In the genomic region with DNA sequence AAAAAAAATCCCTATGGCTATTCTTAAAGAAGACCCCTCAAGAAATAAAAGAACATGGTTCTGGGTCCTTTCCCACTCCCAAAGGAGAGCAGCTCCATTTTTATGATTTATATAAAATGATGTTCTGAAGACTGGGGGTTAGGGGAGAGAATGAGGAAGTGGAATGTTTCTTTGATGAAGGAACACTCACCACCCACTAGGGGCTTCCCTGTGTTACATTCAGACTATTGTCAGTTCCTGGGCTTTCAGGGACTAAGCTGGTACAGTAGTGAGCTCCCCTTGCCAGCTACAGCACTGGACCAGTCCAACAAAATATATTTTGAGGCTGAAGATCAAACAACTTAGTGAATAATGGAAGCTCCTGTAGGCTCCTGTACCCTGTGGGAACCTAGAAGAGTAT, we compare ENCODE assay signal across 14 cellular contexts.
A peak's percentile ranks its signal among the peaks of the same experiment; 100 is the strongest.
DNase-seq lines count a peak whose midpoint lies in the region; ATAC-seq and TF ChIP-seq lines count a peak whose summit lies in the region.
"Had no signal": no experiment of that assay in that cellular context is flagged by ENCODE, and none has a peak within 500 bp of the region (broad histone marks: within the 10 kb centered on the region; RNA-seq: fewer than 3 reads in every experiment).

No MANE protein-coding gene starts in this region.

- TF ChIP-seq CTCF in GM10248 (IDR thresholded peaks at IDR 0.05; ENCODE audit: control extremely low read depth, extremely low read depth, low read depth, missing control alignments) (peak; percentile 18), epithelial cell of proximal tubule (conservative IDR thresholded peaks at IDR 0.05; ENCODE audit: low read depth, low read length) (peak; percentile 38)

- CTCF ChIA-PET in GM10248 (lab: Yijun Ruan, JAX) = interaction anchor here (0.8 to 4.9 kb wide), 13 partner anchors 10 to 367 kb away, joined by 3 to 35 read pairs (median 4); no protein-coding TSS in a partner anchor

- peak; percentile 39 for DNase-seq in GM10248 (ENCODE audit: extremely low spot score)
- DNase-seq in Kasumi-1 (lab: John Stamatoyannopoulos, UW) = peak; percentile 83 to 86
- no peak for DNase-seq in epithelial cell of proximal tubule (ENCODE audit: low read depth)
- no peak for DNase-seq in NCI-H1105 treated with DMSO at 0.1 percent for 48 hours (lab: John Stamatoyannopoulos, UW)
- DNase-seq in activated naive CD4-positive, alpha-beta T cell treated with anti-CD3 and anti-CD28 coated beads, Interleukin-2, amount 50 U/mL, for 16 hours = no peak
- DNase-seq: CD8-positive, alpha-beta T cell; foreskin melanocyte; NCI-H1694; SW 1271; tibial artery had no signal

- ATAC-seq in GM21576 (IDR thresholded peaks at IDR 0.05; ENCODE audit: unreplicated experiment) (peak; percentile 64), HG03571 (IDR thresholded peaks at IDR 0.05; ENCODE audit: unreplicated experiment) (no peak), GM18861 (IDR thresholded peaks at IDR 0.05; ENCODE audit: unreplicated experiment) (no peak)
- ATAC-seq: CD8-positive, alpha-beta T cell had no signal

- H3K4me3 ChIP-seq in epithelial cell of proximal tubule (ENCODE audit: low read depth, low read length) = no peak overlapping the region
- H3K4me3 ChIP-seq: cardiac muscle cell, tibial artery had no signal

- POLR2A ChIA-PET in GM10248 (lab: Yijun Ruan, JAX) = no interaction called here

Comparison
In these comparisons a context has a peak if more than half of its experiments do, and no peak if none do; other contexts are left out.
1. DNase-seq: peak in GM10248 (single experiment) and Kasumi-1 (2 of 2); none in epithelial cell of proximal tubule (single experiment), NCI-H1105 treated with DMSO at 0.1 percent for 48 hours (single experiment) and activated naive CD4-positive, alpha-beta T cell treated with anti-CD3 and anti-CD28 coated beads, Interleukin-2, amount 50 U/mL, for 16 hours (single experiment).